Comparison of ENCODE assay signal across 9 cellular contexts in genomic region chr3:12194669-12195161, GRCh38. TPM values are rescaled to one million over a fixed set of nuclear protein-coding genes. Genes with fewer than 3 reads are reported as not detected.
DNase-seq lines count a peak whose midpoint lies in the region; ATAC-seq and TF ChIP-seq lines count a peak whose summit lies in the region.
"Had no signal": no experiment of that assay in that cellular context is flagged by ENCODE, and none has a peak within 500 bp of the region (broad histone marks: within the 10 kb centered on the region; RNA-seq: fewer than 3 reads in every experiment).

No MANE protein-coding gene starts in this region.

- POLR2A ChIA-PET in AG04450 (lab: Yijun Ruan, JAX): interaction anchor here (0.7 kb wide), 1 partner anchor 51 kb away, joined by 3 read pairs; no protein-coding TSS in a partner anchor

- no peaks in the 10 kb centered on the region for H3K27me3 ChIP-seq in AG04450 (ENCODE audit: control insufficient read depth, insufficient read depth, low read length)
- H3K27me3 ChIP-seq: heart left ventricle had no signal

- DNase-seq in AG04450 (ENCODE audit: low read depth, low spot score) (no peak), iPS-NIHi11 (ENCODE audit: low spot score) (peak; percentile 23), SHP77 treated with DMSO at 0.1 percent for 48 hours (lab: John Stamatoyannopoulos, UW) (no peak), UCSD-AML1 (lab: John Stamatoyannopoulos, UW; ENCODE audit: unreplicated experiment) (no peak)
- DNase-seq: heart left ventricle had no signal

- CTCF ChIA-PET in AG04450 (lab: Charles Lee): interaction anchor here (0.6 to 1.5 kb wide), 5 partner anchors 9 to 285 kb away, joined by 3 to 6 read pairs (median 3); no protein-coding TSS in a partner anchor

- H3K4me3 ChIP-seq in AG04450 (ENCODE audit: low read depth, low read length): no peak overlapping the region
- H3K4me3 ChIP-seq: heart left ventricle had no signal

- peak; percentile 52 for ATAC-seq in GM18868 (IDR thresholded peaks at IDR 0.05; ENCODE audit: unreplicated experiment)
- ATAC-seq in HG03060 (IDR thresholded peaks at IDR 0.05; ENCODE audit: low read depth, unreplicated experiment): peak; percentile 34
- peak; percentile 23 for ATAC-seq in SK-N-SH treated with all-trans-retinoic acid at 6 μM for 48 hours
- no peak for ATAC-seq in GM19463 (IDR thresholded peaks at IDR 0.05; ENCODE audit: unreplicated experiment)

- peak overlapping the region; percentile 87 for H3K27ac ChIP-seq in AG04450 (ENCODE audit: low read depth, low read length)

- no peak for TF ChIP-seq CTCF in AG04450 (IDR thresholded peaks at IDR 0.05; ENCODE audit: low read depth, low read length)

- H3K9me3 ChIP-seq in AG04450 (ENCODE audit: control insufficient read depth, insufficient read depth, low read length): no peaks in the 10 kb centered on the region
- H3K9me3 ChIP-seq: heart left ventricle had no signal

TF ChIP-seq in SK-N-SH treated with all-trans-retinoic acid at 6 μM for 48 hours, 23 proteins besides CTCF, POLR2A, EP300 and RAD21:
- TF ChIP-seq, protein P1, sequence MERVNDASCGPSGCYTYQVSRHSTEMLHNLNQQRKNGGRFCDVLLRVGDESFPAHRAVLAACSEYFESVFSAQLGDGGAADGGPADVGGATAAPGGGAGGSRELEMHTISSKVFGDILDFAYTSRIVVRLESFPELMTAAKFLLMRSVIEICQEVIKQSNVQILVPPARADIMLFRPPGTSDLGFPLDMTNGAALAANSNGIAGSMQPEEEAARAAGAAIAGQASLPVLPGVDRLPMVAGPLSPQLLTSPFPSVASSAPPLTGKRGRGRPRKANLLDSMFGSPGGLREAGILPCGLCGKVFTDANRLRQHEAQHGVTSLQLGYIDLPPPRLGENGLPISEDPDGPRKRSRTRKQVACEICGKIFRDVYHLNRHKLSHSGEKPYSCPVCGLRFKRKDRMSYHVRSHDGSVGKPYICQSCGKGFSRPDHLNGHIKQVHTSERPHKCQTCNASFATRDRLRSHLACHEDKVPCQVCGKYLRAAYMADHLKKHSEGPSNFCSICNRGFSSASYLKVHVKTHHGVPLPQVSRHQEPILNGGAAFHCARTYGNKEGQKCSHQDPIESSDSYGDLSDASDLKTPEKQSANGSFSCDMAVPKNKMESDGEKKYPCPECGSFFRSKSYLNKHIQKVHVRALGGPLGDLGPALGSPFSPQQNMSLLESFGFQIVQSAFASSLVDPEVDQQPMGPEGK (CRISPR knock-in tag; IDR thresholded peaks at IDR 0.05; ENCODE audit: borderline replicate concordance): no peak
- no peak for TF ChIP-seq TOX (CRISPR knock-in tag; IDR thresholded peaks at IDR 0.05; ENCODE audit: borderline replicate concordance)
- no peak for TF ChIP-seq RARB (CRISPR knock-in tag; IDR thresholded peaks at IDR 0.05)
- TF ChIP-seq, protein P2, sequence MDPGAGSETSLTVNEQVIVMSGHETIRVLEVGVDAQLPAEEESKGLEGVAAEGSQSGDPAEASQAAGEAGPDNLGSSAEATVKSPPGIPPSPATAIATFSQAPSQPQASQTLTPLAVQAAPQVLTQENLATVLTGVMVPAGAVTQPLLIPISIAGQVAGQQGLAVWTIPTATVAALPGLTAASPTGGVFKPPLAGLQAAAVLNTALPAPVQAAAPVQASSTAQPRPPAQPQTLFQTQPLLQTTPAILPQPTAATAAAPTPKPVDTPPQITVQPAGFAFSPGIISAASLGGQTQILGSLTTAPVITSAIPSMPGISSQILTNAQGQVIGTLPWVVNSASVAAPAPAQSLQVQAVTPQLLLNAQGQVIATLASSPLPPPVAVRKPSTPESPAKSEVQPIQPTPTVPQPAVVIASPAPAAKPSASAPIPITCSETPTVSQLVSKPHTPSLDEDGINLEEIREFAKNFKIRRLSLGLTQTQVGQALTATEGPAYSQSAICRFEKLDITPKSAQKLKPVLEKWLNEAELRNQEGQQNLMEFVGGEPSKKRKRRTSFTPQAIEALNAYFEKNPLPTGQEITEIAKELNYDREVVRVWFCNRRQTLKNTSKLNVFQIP (CRISPR knock-in tag; IDR thresholded peaks at IDR 0.05; ENCODE audit: borderline replicate concordance, low read depth): no peak
- TF ChIP-seq ZNF565 (CRISPR knock-in tag; conservative IDR thresholded peaks at IDR 0.05; ENCODE audit: low read depth): no peak
- no peak for TF ChIP-seq ESRRG (CRISPR knock-in tag; IDR thresholded peaks at IDR 0.05)
- TF ChIP-seq, protein P3, sequence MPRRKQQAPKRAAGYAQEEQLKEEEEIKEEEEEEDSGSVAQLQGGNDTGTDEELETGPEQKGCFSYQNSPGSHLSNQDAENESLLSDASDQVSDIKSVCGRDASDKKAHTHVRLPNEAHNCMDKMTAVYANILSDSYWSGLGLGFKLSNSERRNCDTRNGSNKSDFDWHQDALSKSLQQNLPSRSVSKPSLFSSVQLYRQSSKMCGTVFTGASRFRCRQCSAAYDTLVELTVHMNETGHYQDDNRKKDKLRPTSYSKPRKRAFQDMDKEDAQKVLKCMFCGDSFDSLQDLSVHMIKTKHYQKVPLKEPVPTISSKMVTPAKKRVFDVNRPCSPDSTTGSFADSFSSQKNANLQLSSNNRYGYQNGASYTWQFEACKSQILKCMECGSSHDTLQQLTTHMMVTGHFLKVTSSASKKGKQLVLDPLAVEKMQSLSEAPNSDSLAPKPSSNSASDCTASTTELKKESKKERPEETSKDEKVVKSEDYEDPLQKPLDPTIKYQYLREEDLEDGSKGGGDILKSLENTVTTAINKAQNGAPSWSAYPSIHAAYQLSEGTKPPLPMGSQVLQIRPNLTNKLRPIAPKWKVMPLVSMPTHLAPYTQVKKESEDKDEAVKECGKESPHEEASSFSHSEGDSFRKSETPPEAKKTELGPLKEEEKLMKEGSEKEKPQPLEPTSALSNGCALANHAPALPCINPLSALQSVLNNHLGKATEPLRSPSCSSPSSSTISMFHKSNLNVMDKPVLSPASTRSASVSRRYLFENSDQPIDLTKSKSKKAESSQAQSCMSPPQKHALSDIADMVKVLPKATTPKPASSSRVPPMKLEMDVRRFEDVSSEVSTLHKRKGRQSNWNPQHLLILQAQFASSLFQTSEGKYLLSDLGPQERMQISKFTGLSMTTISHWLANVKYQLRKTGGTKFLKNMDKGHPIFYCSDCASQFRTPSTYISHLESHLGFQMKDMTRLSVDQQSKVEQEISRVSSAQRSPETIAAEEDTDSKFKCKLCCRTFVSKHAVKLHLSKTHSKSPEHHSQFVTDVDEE (CRISPR knock-in tag; IDR thresholded peaks at IDR 0.05): no peak
- TF ChIP-seq CSDC2 (CRISPR knock-in tag; IDR thresholded peaks at IDR 0.05): no peak
- TF ChIP-seq, protein P4, sequence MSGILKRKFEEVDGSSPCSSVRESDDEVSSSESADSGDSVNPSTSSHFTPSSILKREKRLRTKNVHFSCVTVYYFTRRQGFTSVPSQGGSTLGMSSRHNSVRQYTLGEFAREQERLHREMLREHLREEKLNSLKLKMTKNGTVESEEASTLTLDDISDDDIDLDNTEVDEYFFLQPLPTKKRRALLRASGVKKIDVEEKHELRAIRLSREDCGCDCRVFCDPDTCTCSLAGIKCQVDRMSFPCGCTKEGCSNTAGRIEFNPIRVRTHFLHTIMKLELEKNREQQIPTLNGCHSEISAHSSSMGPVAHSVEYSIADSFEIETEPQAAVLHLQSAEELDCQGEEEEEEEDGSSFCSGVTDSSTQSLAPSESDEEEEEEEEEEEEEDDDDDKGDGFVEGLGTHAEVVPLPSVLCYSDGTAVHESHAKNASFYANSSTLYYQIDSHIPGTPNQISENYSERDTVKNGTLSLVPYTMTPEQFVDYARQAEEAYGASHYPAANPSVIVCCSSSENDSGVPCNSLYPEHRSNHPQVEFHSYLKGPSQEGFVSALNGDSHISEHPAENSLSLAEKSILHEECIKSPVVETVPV (CRISPR knock-in tag; IDR thresholded peaks at IDR 0.05): no peak
- no peak for TF ChIP-seq ZNF70 (CRISPR knock-in tag; IDR thresholded peaks at IDR 0.05)
- no peak for TF ChIP-seq ZNF8 (CRISPR knock-in tag; IDR thresholded peaks at IDR 0.05)
- no peak for TF ChIP-seq ZFP3 (CRISPR knock-in tag; IDR thresholded peaks at IDR 0.05)
- TF ChIP-seq GLIS3 (CRISPR knock-in tag; IDR thresholded peaks at IDR 0.05): no peak
- TF ChIP-seq SNAI2 (CRISPR knock-in tag; IDR thresholded peaks at IDR 0.05): no peak
- no peak for TF ChIP-seq BACH2 (CRISPR knock-in tag; IDR thresholded peaks at IDR 0.05; ENCODE audit: borderline replicate concordance)
- no peak for TF ChIP-seq ISL1 (CRISPR knock-in tag; IDR thresholded peaks at IDR 0.05)
- TF ChIP-seq TCF4 (CRISPR knock-in tag; IDR thresholded peaks at IDR 0.05; ENCODE audit: borderline replicate concordance): no peak
- no peak for TF ChIP-seq ZFP30 (CRISPR knock-in tag; IDR thresholded peaks at IDR 0.05)
- no peak for TF ChIP-seq ARNTL (CRISPR knock-in tag; IDR thresholded peaks at IDR 0.05; ENCODE audit: borderline replicate concordance, low read depth)
- no peak for TF ChIP-seq ZC3H10 (CRISPR knock-in tag; IDR thresholded peaks at IDR 0.05)

RNA-seq across cellular contexts. Expression of gene TIMP4, which starts 36.0 kb away (rescaled TPM):
- 2.9 and 3.6 TPM in 2 replicates for polyA plus RNA-seq in AG04450 (2011; rRNA removed)
- polyA minus RNA-seq in AG04450 (2011; rRNA and poly(A)+ RNA removed): 3.3 and 3.4 TPM in 2 replicates
